ENCODE assay signal across 8 cellular contexts in genomic region chr19:1082165-1082927, GRCh38. TPM values are rescaled to one million over a fixed set of nuclear protein-coding genes. Genes with fewer than 3 reads are reported as not detected.
DNase-seq lines count a peak whose midpoint lies in the region; ATAC-seq and TF ChIP-seq lines count a peak whose summit lies in the region.

No MANE protein-coding gene starts in this region.

- no peaks in the 10 kb centered on the region for H3K9me3 ChIP-seq in thymus (ENCODE audit: control insufficient read depth)

- CTCF ChIA-PET in activated B cell treated with CpG ODN at 0.5 μM for 24 hours (lab: Charles Lee): interaction anchor here (0.5 to 1.4 kb wide), 2 partner anchors 16 to 184 kb away, joined by 3 to 5 read pairs; partner anchors contain the start of gene ARHGAP45

- no peaks in the 10 kb centered on the region for H3K27me3 Mint-ChIP-seq in activated B cell treated with CpG ODN at 0.5 μM for 24 hours

- peaks cover 91% of the 10 kb centered on the region for H3K36me3 ChIP-seq in thymus (ENCODE audit: control insufficient read depth, insufficient read depth)

- POLR2A ChIA-PET in activated B cell treated with CpG ODN at 0.5 μM for 24 hours (lab: Charles Lee): interaction anchor here (0.6 to 13.1 kb wide), 6 partner anchors 4 to 187 kb away, joined by 3 to 184 read pairs (median 18); partner anchors contain the start of genes ARHGAP45 and CIRBP

- H3K4me3 ChIP-seq in choroid plexus epithelial cell (ENCODE audit: low read depth, low read length) (no peak overlapping the region), thymus (ENCODE audit: low read length) (no peak overlapping the region)

- WGBS in thymus: 88% methylated on average over 51 of the region's 51 CpGs

- H3K9me3 Mint-ChIP-seq in activated B cell treated with CpG ODN at 0.5 μM for 24 hours: no peaks in the 10 kb centered on the region

- peaks cover 10% of the 10 kb centered on the region for H3K4me1 ChIP-seq in thymus (ENCODE audit: control insufficient read depth, insufficient read depth, low read length)

- intact Hi-C loops in activated B cell treated with CpG ODN at 0.5 μM for 24 hours (cut with micrococcal nuclease): loop anchor here (2.0 kb wide), 1 partner anchor 14 kb away; no protein-coding TSS in a partner anchor

- ATAC-seq in activated B cell treated with CpG ODN at 0.5 μM for 24 hours (ENCODE audit: low read depth) (peak; percentile 63), HG02973 (IDR thresholded peaks at IDR 0.05; ENCODE audit: unreplicated experiment) (no peak)

- DNase-seq in GDM1 (lab: John Stamatoyannopoulos, UW) (peak; percentile 18), NCI-H2107 (lab: John Stamatoyannopoulos, UW) (peak; percentile 86), activated B cell treated with CpG ODN at 0.5 μM for 24 hours (no peak), choroid plexus epithelial cell (ENCODE audit: low read depth) (peak; percentile 20), mucosa of gallbladder (ENCODE audit: low spot score) (peak; percentile 89), NK-92 (lab: John Stamatoyannopoulos, UW; ENCODE audit: unreplicated experiment) (no peak)

- peaks cover 52% of the 10 kb centered on the region for H3K4me1 Mint-ChIP-seq in activated B cell treated with CpG ODN at 0.5 μM for 24 hours

- no peaks in the 10 kb centered on the region for H3K27me3 ChIP-seq in thymus (ENCODE audit: control insufficient read depth, insufficient read depth)

- peak overlapping the region; percentile 65 for H3K27ac Mint-ChIP-seq in activated B cell treated with CpG ODN at 0.5 μM for 24 hours

- H3K36me3 Mint-ChIP-seq in activated B cell treated with CpG ODN at 0.5 μM for 24 hours (ENCODE audit: low read depth): peaks cover 64% of the 10 kb centered on the region

- no peak overlapping the region for H3K4me3 Mint-ChIP-seq in activated B cell treated with CpG ODN at 0.5 μM for 24 hours

- H3K27ac ChIP-seq in thymus (ENCODE audit: low read depth): peak overlapping the region; percentile 43

- TF ChIP-seq CTCF in activated B cell treated with CpG ODN at 0.5 μM for 24 hours (IDR thresholded peaks at IDR 0.05): no peak
- no peak for TF ChIP-seq CTCF in choroid plexus epithelial cell (conservative IDR thresholded peaks at IDR 0.05; ENCODE audit: low read depth, low read length)

RNA-seq across cellular contexts. Expression of gene POLR2E, which starts 12.8 kb away (rescaled TPM):
- total RNA-seq in activated B cell treated with CpG ODN at 0.5 μM for 24 hours (173 and 184 TPM in 2 replicates), mucosa of gallbladder (137 TPM)
- polyA plus RNA-seq in thymus: 84.0 TPM

RNA-seq across cellular contexts. Expression of gene ARHGAP45, which starts 15.4 kb away (rescaled TPM):
- total RNA-seq in activated B cell treated with CpG ODN at 0.5 μM for 24 hours: 266 and 312 TPM in 2 replicates
- total RNA-seq in mucosa of gallbladder: 42.4 TPM
- polyA plus RNA-seq in thymus: 295 TPM

RNA-seq across cellular contexts. Expression of gene GPX4, which starts 21.4 kb away (rescaled TPM):
- 213 and 218 TPM in 2 replicates for total RNA-seq in activated B cell treated with CpG ODN at 0.5 μM for 24 hours
- 294 TPM for total RNA-seq in mucosa of gallbladder
- 546 TPM for polyA plus RNA-seq in thymus

RNA-seq across cellular contexts. Expression of gene ABCA7, which starts 42.4 kb away (rescaled TPM):
- total RNA-seq in activated B cell treated with CpG ODN at 0.5 μM for 24 hours (164 and 188 TPM in 2 replicates), mucosa of gallbladder (49.0 TPM)
- 315 TPM for polyA plus RNA-seq in thymus

RNA-seq across cellular contexts. Expression of gene CNN2, which starts 55.9 kb away (rescaled TPM):
- total RNA-seq in activated B cell treated with CpG ODN at 0.5 μM for 24 hours (352 and 371 TPM in 2 replicates), mucosa of gallbladder (104 TPM)
- polyA plus RNA-seq in thymus: 127 TPM

Comparison
In these comparisons a context has a peak if more than half of its experiments do, and no peak if none do; other contexts are left out.
1. DNase-seq: peak in GDM1 (single experiment), NCI-H2107 (single experiment), choroid plexus epithelial cell (single experiment) and mucosa of gallbladder (single experiment); none in activated B cell treated with CpG ODN at 0.5 μM for 24 hours (single experiment) and NK-92 (single experiment).